In genomic region chrX:71667328-71668247, GRCh38 we compare ENCODE assay signal across 16 cellular contexts.
"Had no signal": no experiment of that assay in that cellular context is flagged by ENCODE, and none has a peak within 500 bp of the region (broad histone marks: within the 10 kb centered on the region; RNA-seq: fewer than 3 reads in every experiment).

LOC101059915 (plus strand) TSS chrX:71667546.

- ATAC-seq: activated CD8-positive, alpha-beta T cell treated with anti-CD3 and anti-CD28 coated beads, Interleukin-2, amount 10 ng/mL, durations not matched to agents 7 days and 5 days; right cardiac atrium had no signal

- H3K27ac ChIP-seq: coronary artery, prostate gland, transverse colon, WERI-Rb-1 had no signal

- H3K4me3 Mint-ChIP-seq: activated CD8-positive, alpha-beta T cell treated with anti-CD3 and anti-CD28 coated beads, Interleukin-2, amount 10 ng/mL, durations not matched to agents 7 days and 5 days; activated naive CD8-positive, alpha-beta T cell treated with anti-CD3 and anti-CD28 coated beads for 36 hours; brain; central memory CD8-positive, alpha-beta T cell had no signal

- H3K9me3 Mint-ChIP-seq: activated naive CD8-positive, alpha-beta T cell treated with anti-CD3 and anti-CD28 coated beads for 36 hours; central memory CD8-positive, alpha-beta T cell had no signal

- H3K9me3 ChIP-seq: prostate gland, transverse colon had no signal

- H3K36me3 ChIP-seq: prostate gland, transverse colon, WERI-Rb-1 had no signal

- H3K4me1 Mint-ChIP-seq: brain had no signal

- H3K36me3 Mint-ChIP-seq: activated naive CD8-positive, alpha-beta T cell treated with anti-CD3 and anti-CD28 coated beads for 36 hours; brain had no signal

- H3K4me1 ChIP-seq: prostate gland, transverse colon had no signal

- H3K27me3 ChIP-seq: transverse colon had no signal

- H3K27ac Mint-ChIP-seq: activated CD8-positive, alpha-beta T cell treated with anti-CD3 and anti-CD28 coated beads, Interleukin-2, amount 10 ng/mL, durations not matched to agents 7 days and 5 days; activated naive CD8-positive, alpha-beta T cell treated with anti-CD3 and anti-CD28 coated beads for 36 hours; brain had no signal

- DNase-seq: activated CD8-positive, alpha-beta T cell treated with anti-CD3 and anti-CD28 coated beads, Interleukin-2, amount 10 ng/mL, durations not matched to agents 7 days and 5 days; activated naive CD8-positive, alpha-beta T cell treated with anti-CD3 and anti-CD28 coated beads for 36 hours; amygdala; effector CD4-positive, alpha-beta T cell; foreskin fibroblast; hypothalamus; small intestine; stimulated activated CD4-positive, alpha-beta T cell treated with anti-CD3 and anti-CD28 coated beads, Interleukin-4, amount 100 ng/mL, for 24 hours; stimulated activated naive CD4-positive, alpha-beta T cell; transverse colon; WERI-Rb-1 had no signal

- H3K27me3 Mint-ChIP-seq: central memory CD8-positive, alpha-beta T cell had no signal

- H3K4me3 ChIP-seq: coronary artery, prostate gland, transverse colon had no signal
